13 cellular contexts compared by ENCODE assay signal in genomic region chr9:26935847-26936246, GRCh38. TPM values are rescaled to one million over a fixed set of nuclear protein-coding genes. Genes with fewer than 3 reads are reported as not detected.
DNase-seq lines count a peak whose midpoint lies in the region; ATAC-seq, FAIRE-seq and TF ChIP-seq lines count a peak whose summit lies in the region.
"Had no signal": no experiment of that assay in that cellular context is flagged by ENCODE, and none has a peak within 500 bp of the region (broad histone marks: within the 10 kb centered on the region; RNA-seq: fewer than 3 reads in every experiment).

No MANE protein-coding gene starts in this region.

- H3K27me3 ChIP-seq in KMS-11 (ENCODE audit: insufficient read depth, low read depth) (no peaks in the 10 kb centered on the region), small intestine (ENCODE audit: control insufficient read depth in 2 of 2, insufficient read depth in 2 of 2, low read length in 2 of 2) (no peaks in the 10 kb centered on the region), brain microvascular endothelial cell (replicated peaks) (no peaks in the 10 kb centered on the region)
- H3K27me3 ChIP-seq: SJSA1 had no signal

- in situ Hi-C loops in brain microvascular endothelial cell (cut with HindIII; ENCODE audit: low pct_ligation_motif_present, low sequenced_read_pairs), result no loop called here

- H2AFZ ChIP-seq in KMS-11 (ENCODE audit: low read depth), result no peak overlapping the region

- H3K4me2 ChIP-seq in KMS-11, result peak overlapping the region; percentile 25; the same call in 1 of the 2 replicates

- FAIRE-seq in small intestine (lab: Jason Lieb, UNC), result no peak

- TF ChIP-seq CTCF in KMS-11 (conservative IDR thresholded peaks at IDR 0.05; ENCODE audit: low read depth, low read length) (no peak), brain microvascular endothelial cell (IDR thresholded peaks at IDR 0.05; ENCODE audit: low read depth, low read length, missing control alignments) (no peak)

- H3K9me3 ChIP-seq in small intestine (ENCODE audit: control insufficient read depth, low read depth), result no peaks in the 10 kb centered on the region
- H3K9me3 ChIP-seq: SJSA1 had no signal

- peaks cover 15% of the 10 kb centered on the region; the same call in 1 of the 2 replicates for H4K20me1 ChIP-seq in KMS-11 (ENCODE audit: insufficient read depth)

- H3K36me3 ChIP-seq in KMS-11 (ENCODE audit: insufficient read depth) (no peaks in the 10 kb centered on the region), small intestine (ENCODE audit: control insufficient read depth in 2 of 2, insufficient read depth in 2 of 2, low read length in 2 of 2) (peaks cover 2 to 4% of the 10 kb centered on the region in 2 donors), brain microvascular endothelial cell (replicated peaks) (no peaks in the 10 kb centered on the region)

- H3K4me3 ChIP-seq in KMS-11 (IDR thresholded peaks at IDR 0.05; ENCODE audit: insufficient read depth, low read depth, low read length) (no peak overlapping the region), small intestine (ENCODE audit: low read depth in 1 of 2, low read length in 2 of 2) (no peak overlapping the region), brain microvascular endothelial cell (ENCODE audit: low read depth, low read length) (no peak overlapping the region)
- H3K4me3 ChIP-seq: SJSA1 had no signal

- H3K4me1 ChIP-seq in KMS-11 (ENCODE audit: low read depth, poor library complexity, severe bottlenecking) (peaks cover 32% of the 10 kb centered on the region), small intestine (ENCODE audit: control insufficient read depth in 2 of 2, insufficient read depth in 1 of 2, low read depth in 1 of 2, low read length in 1 of 2) (peaks cover 0 to 1% of the 10 kb centered on the region in 2 donors)
- H3K4me1 ChIP-seq: SJSA1 had no signal

- no peaks in the 10 kb centered on the region for H3K27me3 Mint-ChIP-seq in central memory CD8-positive, alpha-beta T cell
- H3K27me3 Mint-ChIP-seq: IgD-negative memory B cell had no signal

- ATAC-seq in central memory CD8-positive, alpha-beta T cell (replicated peaks; ENCODE audit: extremely low read depth, poor library complexity, severe bottlenecking), result no peak

- H3K9ac ChIP-seq in KMS-11, result no peak overlapping the region

- H3K9me3 Mint-ChIP-seq in central memory CD8-positive, alpha-beta T cell, result peaks cover 9% of the 10 kb centered on the region

- peaks cover 22% of the 10 kb centered on the region for H3K36me3 Mint-ChIP-seq in central memory CD8-positive, alpha-beta T cell (ENCODE audit: insufficient read depth)

- peaks cover 49% of the 10 kb centered on the region for H3K4me1 Mint-ChIP-seq in central memory CD8-positive, alpha-beta T cell

- H3K27ac Mint-ChIP-seq in central memory CD8-positive, alpha-beta T cell (ENCODE audit: low read depth), result peak overlapping the region; percentile 41
- H3K27ac Mint-ChIP-seq: IgD-negative memory B cell had no signal

- H3K27ac ChIP-seq in KMS-11, result no peak overlapping the region; the same call in 1 of the 2 replicates
- H3K27ac ChIP-seq in small intestine (ENCODE audit: low read depth in 1 of 2, low read length in 1 of 2), result no peak overlapping the region
- H3K27ac ChIP-seq in brain microvascular endothelial cell, result no peak overlapping the region
- H3K27ac ChIP-seq: C4-2B, SJSA1 had no signal

- H3K79me2 ChIP-seq in KMS-11 (ENCODE audit: insufficient read depth, low read depth), result peaks cover 68% of the 10 kb centered on the region

- DNase-seq in NCI-H82 (lab: John Stamatoyannopoulos, UW) (peak; percentile 6), NCI-H82 treated with DMSO at 0.1 percent for 48 hours (lab: John Stamatoyannopoulos, UW; ENCODE audit: unreplicated experiment) (no peak), small intestine (peak; percentile 20), HuH-7 (ENCODE audit: low spot score) (no peak), brain microvascular endothelial cell (no peak), middle frontal gyrus (ENCODE audit: extremely low spot score, low spot score) (no peak)
- no peak for DNase-seq in central memory CD8-positive, alpha-beta T cell (ENCODE audit: low spot score in 2 of 2)
- DNase-seq: HCEC 1CT, NCI-H1105 had no signal

- no peak overlapping the region for H3K4me3 Mint-ChIP-seq in central memory CD8-positive, alpha-beta T cell

RNA-seq across cellular contexts. Expression of gene PLAA, which starts 11.2 kb away (rescaled TPM):
- polyA plus RNA-seq in small intestine, result 10 to 100 TPM; 10.1 to 13.8 (median 11.1) TPM

RNA-seq across cellular contexts. Expression of gene IFT74, which starts 20.4 kb away (rescaled TPM):
- 1 to 10 TPM; 4.6 to 8.4 (median 5.6) TPM for polyA plus RNA-seq in small intestine

RNA-seq across cellular contexts. Expression of gene CAAP1, which starts 43.2 kb away (rescaled TPM):
- 10 to 100 TPM in 2 of 3 donors, 1 to 10 TPM in 1; 9.2 to 22.2 (median 17.2) TPM for polyA plus RNA-seq in small intestine

Comparison
In these comparisons a context has a peak if more than half of its experiments do, and no peak if none do; other contexts are left out.
1. DNase-seq: peak in NCI-H82 (single experiment) and small intestine (single experiment); none in NCI-H82 treated with DMSO at 0.1 percent for 48 hours (single experiment), central memory CD8-positive, alpha-beta T cell (0 of 2), HuH-7 (single experiment), brain microvascular endothelial cell (single experiment) and middle frontal gyrus (single experiment).